ENCODE assay signal across 7 cellular contexts in the genomic region with DNA sequence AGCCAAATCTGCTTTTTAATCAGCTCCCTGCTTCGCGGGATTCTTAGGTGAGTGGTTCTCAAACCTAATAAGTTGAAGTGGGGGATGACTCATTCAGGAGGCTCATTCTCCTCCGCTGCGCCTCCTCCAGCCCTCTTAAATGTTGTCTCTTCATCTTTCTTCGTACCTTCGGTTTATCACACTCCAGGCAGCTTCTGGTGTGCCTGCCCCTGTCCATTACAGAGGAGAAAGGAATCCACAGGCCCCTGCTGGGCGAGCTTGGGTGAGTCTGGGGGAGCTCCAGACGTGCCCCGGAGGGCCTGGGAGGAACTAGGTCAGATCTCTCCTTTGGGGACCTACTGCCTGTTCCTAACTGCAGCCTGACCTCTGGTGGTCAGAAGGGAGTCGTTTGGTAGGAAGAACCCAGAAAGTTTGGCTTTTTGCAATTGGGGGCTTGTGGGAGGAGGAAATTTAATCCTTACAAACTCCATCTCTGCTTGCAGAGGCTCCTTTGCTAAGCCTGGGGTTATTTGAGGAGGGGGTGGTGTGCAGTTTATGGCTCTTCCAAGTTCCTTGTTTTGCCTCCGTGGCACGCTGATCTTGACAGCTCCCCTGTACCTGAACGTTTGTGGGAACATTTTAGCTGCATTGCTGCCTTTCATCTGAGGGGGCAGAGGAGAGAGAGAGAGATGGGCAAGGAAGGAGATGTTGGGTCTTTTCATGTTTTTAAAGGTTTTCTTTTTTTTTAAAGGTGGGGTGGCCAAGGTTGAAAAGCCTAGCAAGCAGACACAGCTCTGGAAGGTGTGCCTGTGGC.
DNase-seq lines count a peak whose midpoint lies in the region; ATAC-seq and TF ChIP-seq lines count a peak whose summit lies in the region.

No MANE protein-coding gene starts in this region.

- peak overlapping the region; percentile 84 for H3K4me2 ChIP-seq in PC-9

- H3K4me1 ChIP-seq in ES-I3 (ENCODE audit: insufficient read depth, low read length) = no peaks in the 10 kb centered on the region; the same call in 1 of the 2 replicates
- 0 out of 2 replicates have a peak, but pooled peaks cover 4% of the 10 kb centered on the region for H3K4me1 ChIP-seq in PC-9 (replicated peaks; ENCODE audit: insufficient read depth)
- H3K4me1 ChIP-seq in right cardiac atrium (ENCODE audit: control insufficient read depth, insufficient read depth, low read length) = no peaks in the 10 kb centered on the region

- peak; percentile 39 for DNase-seq in HT-29 (ENCODE audit: low spot score)
- peak; percentile 74 to 79 for DNase-seq in PC-9
- peak in 42 of 58 donors; percentile 1 to 64 (median 22) for DNase-seq in anterior cingulate cortex (lab: John Stamatoyannopoulos, UW)
- DNase-seq in right cardiac atrium = peak; percentile 57 to 76 (median 71)
- DNase-seq in renal cortical epithelial cell (ENCODE audit: low read depth) = peak; percentile 46
- DNase-seq in activated T-helper 1 cell treated with anti-CD3 and anti-CD28 coated beads, Interleukin-12 subunit alpha, Interleukin-12 subunit beta, Interleukin-2, Interleukin-4 antibody, amounts not matched to agents 30 ng/mL and 10 ng/mL and 1 ng/mL, durations not matched to agents 14 hours and 24 hours and 36 hours (ENCODE audit: low spot score) = no peak

- H3K27ac Mint-ChIP-seq in activated T-helper 1 cell treated with anti-CD3 and anti-CD28 coated beads, Interleukin-12 subunit alpha, Interleukin-12 subunit beta, Interleukin-2, Interleukin-4 antibody, amounts not matched to agents 30 ng/mL and 10 ng/mL and 1 ng/mL, durations not matched to agents 14 hours and 24 hours and 36 hours = no peak overlapping the region

- 0 out of 2 replicates have a peak overlapping the region, but pooled peaks have one; percentile 9 for H3K27ac ChIP-seq in PC-9
- no peak overlapping the region for H3K27ac ChIP-seq in right cardiac atrium (ENCODE audit: low read length)

- peaks cover 10% of the 10 kb centered on the region for H3K27me3 Mint-ChIP-seq in activated T-helper 1 cell treated with anti-CD3 and anti-CD28 coated beads, Interleukin-12 subunit alpha, Interleukin-12 subunit beta, Interleukin-2, Interleukin-4 antibody, amounts not matched to agents 30 ng/mL and 10 ng/mL and 1 ng/mL, durations not matched to agents 14 hours and 24 hours and 36 hours (ENCODE audit: insufficient read depth)

- H3K4me3 ChIP-seq in PC-9 = peak overlapping the region; percentile 64
- H3K4me3 ChIP-seq in right cardiac atrium (ENCODE audit: low read length) = no peak overlapping the region

- intact Hi-C loops in PC-9 (cut with micrococcal nuclease; ENCODE audit: unreplicated experiment) = loop anchor here (1.0 to 5.0 kb wide), 4 partner anchors 123 to 493 kb away; no protein-coding TSS in a partner anchor
- intact Hi-C loops in right cardiac atrium (cut with DNase I) = loop anchor here (5.0 to 10.0 kb wide), 4 partner anchors 121 to 491 kb away; partner anchors contain the start of gene FRMD6 (in 1 of the 4)
- intact Hi-C loops in activated T-helper 1 cell treated with anti-CD3 and anti-CD28 coated beads, Interleukin-12 subunit alpha, Interleukin-12 subunit beta, Interleukin-2, Interleukin-4 antibody, amounts not matched to agents 30 ng/mL and 10 ng/mL and 1 ng/mL, durations not matched to agents 14 hours and 24 hours and 36 hours (cut with micrococcal nuclease) = loop anchor here (10.0 kb wide), 1 partner anchor 621 kb away; no protein-coding TSS in a partner anchor

- WGBS in right cardiac atrium = 42% methylated on average over 13 of the region's 13 CpGs

- no peaks in the 10 kb centered on the region for H3K9me2 ChIP-seq in PC-9 (ENCODE audit: insufficient read depth)

- TF ChIP-seq CTCF in PC-9 (conservative IDR thresholded peaks at IDR 0.05) = peak; percentile 90

- H3K9me3 Mint-ChIP-seq in activated T-helper 1 cell treated with anti-CD3 and anti-CD28 coated beads, Interleukin-12 subunit alpha, Interleukin-12 subunit beta, Interleukin-2, Interleukin-4 antibody, amounts not matched to agents 30 ng/mL and 10 ng/mL and 1 ng/mL, durations not matched to agents 14 hours and 24 hours and 36 hours = no peaks in the 10 kb centered on the region

- no peaks in the 10 kb centered on the region for H3K36me3 Mint-ChIP-seq in activated T-helper 1 cell treated with anti-CD3 and anti-CD28 coated beads, Interleukin-12 subunit alpha, Interleukin-12 subunit beta, Interleukin-2, Interleukin-4 antibody, amounts not matched to agents 30 ng/mL and 10 ng/mL and 1 ng/mL, durations not matched to agents 14 hours and 24 hours and 36 hours (ENCODE audit: low read depth)

- peak overlapping the region; percentile 14; the same call in 1 of the 2 replicates for H3K9ac ChIP-seq in ES-I3 (ENCODE audit: low read depth, low read length)

- H4K20me1 ChIP-seq in PC-9 (ENCODE audit: insufficient read depth) = no peaks in the 10 kb centered on the region

- peaks cover 9% of the 10 kb centered on the region for H3K4me1 Mint-ChIP-seq in activated T-helper 1 cell treated with anti-CD3 and anti-CD28 coated beads, Interleukin-12 subunit alpha, Interleukin-12 subunit beta, Interleukin-2, Interleukin-4 antibody, amounts not matched to agents 30 ng/mL and 10 ng/mL and 1 ng/mL, durations not matched to agents 14 hours and 24 hours and 36 hours (ENCODE audit: low read depth)

- H3K9me3 ChIP-seq in ES-I3 (ENCODE audit: control insufficient read depth, insufficient read depth, low read length) = no peaks in the 10 kb centered on the region
- no peaks in the 10 kb centered on the region for H3K9me3 ChIP-seq in PC-9 (ENCODE audit: insufficient read depth, low read depth)
- no peaks in the 10 kb centered on the region for H3K9me3 ChIP-seq in right cardiac atrium (ENCODE audit: control insufficient read depth, low read length)

- BruUV-seq in PC-9 (replicated peaks; lab: Mats Ljungman, UMichigan) = no TSS peak

- CTCF ChIA-PET in PC-9 (lab: Charles Lee) = interaction anchor here (0.6 to 2.6 kb wide), 15 partner anchors 17 to 851 kb away, joined by 3 to 36 read pairs (median 3); partner anchors contain the start of gene FRMD6

- peak; percentile 76 to 84 for ATAC-seq in right cardiac atrium

- POLR2A ChIA-PET in PC-9 (lab: Charles Lee; ENCODE audit: unreplicated experiment) = no interaction called here

- peak overlapping the region; percentile 81 for H2AFZ ChIP-seq in PC-9

- H3K27me3 ChIP-seq in PC-9 (ENCODE audit: insufficient read depth, low read depth) = no peaks in the 10 kb centered on the region
- no peaks in the 10 kb centered on the region for H3K27me3 ChIP-seq in right cardiac atrium (ENCODE audit: control insufficient read depth, insufficient read depth)

- H3K4me3 Mint-ChIP-seq in activated T-helper 1 cell treated with anti-CD3 and anti-CD28 coated beads, Interleukin-12 subunit alpha, Interleukin-12 subunit beta, Interleukin-2, Interleukin-4 antibody, amounts not matched to agents 30 ng/mL and 10 ng/mL and 1 ng/mL, durations not matched to agents 14 hours and 24 hours and 36 hours = no peak overlapping the region

- H3K36me3 ChIP-seq in ES-I3 (ENCODE audit: insufficient read depth, low read length) (no peaks in the 10 kb centered on the region), PC-9 (ENCODE audit: low read depth) (no peaks in the 10 kb centered on the region)

- 0 out of 2 replicates have a peak, but pooled peaks cover 3% of the 10 kb centered on the region for H3F3A ChIP-seq in PC-9 (ENCODE audit: insufficient read depth, low read depth)

- H3K79me2 ChIP-seq in PC-9 (ENCODE audit: low read depth) = no peaks in the 10 kb centered on the region
